Comparison of ENCODE assay signal across 9 cellular contexts in the genomic region with DNA sequence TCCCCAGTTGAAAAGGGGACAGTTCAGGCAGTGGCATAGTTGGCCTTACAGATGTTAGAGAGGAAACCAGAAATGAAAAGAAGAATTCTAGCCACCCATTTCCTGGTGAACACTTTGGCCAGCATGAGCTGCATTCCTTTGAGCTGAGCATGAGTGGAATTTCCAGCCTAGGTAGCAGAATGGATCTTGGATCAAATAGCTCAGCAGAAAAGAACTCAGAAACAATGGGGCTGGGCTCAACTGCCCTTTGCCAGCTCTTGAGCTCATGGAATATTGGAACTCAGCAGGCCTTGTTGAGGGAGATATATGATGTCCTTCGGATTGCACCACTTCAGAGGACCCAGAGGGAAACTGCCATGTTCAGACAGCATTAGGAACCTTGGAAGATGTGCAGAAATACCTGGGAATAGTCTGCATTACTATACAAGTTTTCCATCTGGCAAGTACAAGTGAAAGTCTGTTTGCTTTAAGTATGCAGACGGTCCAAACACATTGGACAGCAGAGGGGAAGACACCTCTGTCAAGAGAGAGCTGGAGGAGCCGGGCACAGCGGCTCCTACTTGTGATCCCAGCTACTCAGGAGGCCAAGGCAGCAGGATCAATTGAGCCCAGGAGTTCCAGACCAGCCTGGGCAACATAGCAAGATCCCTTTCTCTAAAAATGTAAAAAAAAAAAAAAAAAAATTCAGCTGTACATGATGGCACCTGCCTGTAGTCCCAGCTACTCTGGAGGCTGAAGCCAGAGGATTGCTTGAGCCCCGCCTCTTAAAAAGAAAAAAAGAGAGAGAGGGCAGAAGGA. TPM values are rescaled to one million over a fixed set of nuclear protein-coding genes. Genes with fewer than 3 reads are reported as not detected.
DNase-seq lines count a peak whose midpoint lies in the region; ATAC-seq and TF ChIP-seq lines count a peak whose summit lies in the region.
"Had no signal": no experiment of that assay in that cellular context is flagged by ENCODE, and none has a peak within 500 bp of the region (broad histone marks: within the 10 kb centered on the region; RNA-seq: fewer than 3 reads in every experiment).

No MANE protein-coding gene starts in this region.

- H3K27ac ChIP-seq in BLaER1 treated with 17β-estradiol and CSF1 and Interleukin-3, amounts not matched to agents 10 nM and 100 nM = peak overlapping the region in 8 of 11 experiments; percentile 3 to 99 (median 97); a peak in 11 of 22 replicates
- no peak overlapping the region for H3K27ac ChIP-seq in colonic mucosa

- H3K36me3 Mint-ChIP-seq in nephron progenitor cell (ENCODE audit: low read depth) = no peaks in the 10 kb centered on the region

- H3K27me3 ChIP-seq in BLaER1 treated with 17β-estradiol and CSF1 and Interleukin-3, amounts not matched to agents 10 nM and 100 nM = no peaks in the 10 kb centered on the region
- no peaks in the 10 kb centered on the region for H3K27me3 ChIP-seq in colonic mucosa
- H3K27me3 ChIP-seq: dorsolateral prefrontal cortex had no signal

- no peaks in the 10 kb centered on the region for H3K9me3 ChIP-seq in BLaER1 treated with 17β-estradiol and CSF1 and Interleukin-3, amounts not matched to agents 10 nM and 100 nM (replicated peaks in 1 of 11)
- no peaks in the 10 kb centered on the region for H3K9me3 ChIP-seq in colonic mucosa

- TF ChIP-seq CTCF in epithelial cell of esophagus (IDR thresholded peaks at IDR 0.05; ENCODE audit: insufficient read depth, low read depth, low read length, missing control alignments) (no peak), nephron progenitor cell (IDR thresholded peaks at IDR 0.05) (no peak), colonic mucosa (IDR thresholded peaks at IDR 0.05) (no peak)

- peak overlapping the region in 7 of 11 experiments; percentile 85 to 91 (median 88); a peak in 14 of 22 replicates for H3K4me2 ChIP-seq in BLaER1 treated with 17β-estradiol and CSF1 and Interleukin-3, amounts not matched to agents 10 nM and 100 nM

- H3K27ac Mint-ChIP-seq in nephron progenitor cell = peak overlapping the region; percentile 80

- peaks cover 3 to 6% (median 5%) of the 10 kb centered on the region in 11 experiments; a peak in 18 of 22 replicates for H3K36me3 ChIP-seq in BLaER1 treated with 17β-estradiol and CSF1 and Interleukin-3, amounts not matched to agents 10 nM and 100 nM
- H3K36me3 ChIP-seq in colonic mucosa = no peaks in the 10 kb centered on the region

- peaks cover 8 to 14% (median 12%) of the 10 kb centered on the region in 11 experiments for H4K20me1 ChIP-seq in BLaER1 treated with 17β-estradiol and CSF1 and Interleukin-3, amounts not matched to agents 10 nM and 100 nM

- no peak for ATAC-seq in GM21737 (IDR thresholded peaks at IDR 0.05; ENCODE audit: unreplicated experiment)

- DNase-seq in M059J (ENCODE audit: low read depth) (peak; percentile 96), epithelial cell of esophagus (ENCODE audit: low read depth) (peak; percentile 85), nephron progenitor cell (no peak), NCI-H2107 (lab: John Stamatoyannopoulos, UW) (no peak), occipital lobe (lab: John Stamatoyannopoulos, UW) (no peak), colonic mucosa (no peak)
- DNase-seq: dorsolateral prefrontal cortex had no signal

- no peaks in the 10 kb centered on the region for H3K27me3 Mint-ChIP-seq in nephron progenitor cell (ENCODE audit: low read depth, poor library complexity)

- no peak overlapping the region for H3K4me3 Mint-ChIP-seq in nephron progenitor cell

- peaks cover 29 to 65% (median 52%) of the 10 kb centered on the region in 10 experiments for H3K4me1 ChIP-seq in BLaER1 treated with 17β-estradiol and CSF1 and Interleukin-3, amounts not matched to agents 10 nM and 100 nM
- H3K4me1 ChIP-seq in colonic mucosa = peaks cover 6% of the 10 kb centered on the region

- intact Hi-C loops in colonic mucosa (cut with DNase I) = loop anchor here (10.0 kb wide), 1 partner anchor 106 kb away; no protein-coding TSS in a partner anchor

- no peaks in the 10 kb centered on the region for H3K9me3 Mint-ChIP-seq in nephron progenitor cell

- peaks cover 14% of the 10 kb centered on the region for H3K4me1 Mint-ChIP-seq in nephron progenitor cell

- no peak overlapping the region for H3K4me3 ChIP-seq in BLaER1 treated with 17β-estradiol and CSF1 and Interleukin-3, amounts not matched to agents 10 nM and 100 nM
- H3K4me3 ChIP-seq in epithelial cell of esophagus (ENCODE audit: low read length) = no peak overlapping the region
- no peak overlapping the region for H3K4me3 ChIP-seq in colonic mucosa
- H3K4me3 ChIP-seq: dorsolateral prefrontal cortex had no signal

- H3K9ac ChIP-seq in BLaER1 treated with 17β-estradiol and CSF1 and Interleukin-3, amounts not matched to agents 10 nM and 100 nM = no peak overlapping the region
- no peak overlapping the region for H3K9ac ChIP-seq in colonic mucosa (ENCODE audit: low read depth in 2 of 2, low read length in 2 of 2)

RNA-seq across cellular contexts. Expression of a gene that starts 3.1 kb away (rescaled TPM):
- 143 and 202 TPM in 2 replicates for total RNA-seq in M059J (2014; rRNA removed; shearing (Covaris generic))
- total RNA-seq in occipital lobe (117 TPM), colonic mucosa (100 to 1,000 TPM; 126 to 142 TPM)

Comparison
In these comparisons a context has a peak if more than half of its experiments do, and no peak if none do; other contexts are left out.
1. DNase-seq: peak in M059J (single experiment) and epithelial cell of esophagus (single experiment); none in nephron progenitor cell (single experiment), NCI-H2107 (single experiment), occipital lobe (single experiment) and colonic mucosa (single experiment).